ENCODE assay signal across 20 cellular contexts in genomic region chr9:84207443-84208032, GRCh38.
A peak's percentile ranks its signal among the peaks of the same experiment; 100 is the strongest.
DNase-seq lines count a peak whose midpoint lies in the region; ATAC-seq and TF ChIP-seq lines count a peak whose summit lies in the region.
"Had no signal": no experiment of that assay in that cellular context is flagged by ENCODE, and none has a peak within 500 bp of the region (broad histone marks: within the 10 kb centered on the region; RNA-seq: fewer than 3 reads in every experiment).

No MANE protein-coding gene starts in this region.

- peak; percentile 42; the same call in 1 of the 2 replicates for ATAC-seq in IMR-90 (ENCODE audit: low read depth)
- ATAC-seq: stimulated activated effector memory CD8-positive, alpha-beta T cell treated with anti-CD3 and anti-CD28 coated beads, Interleukin-12 subunit alpha, Interleukin-12 subunit beta, amount 100 ng/mL, for 72 hours had no signal

- no peaks in the 10 kb centered on the region for H3K9me3 Mint-ChIP-seq in osteocyte (ENCODE audit: unreplicated experiment)
- H3K9me3 Mint-ChIP-seq: dendritic cell treated with granulocyte-macrophage colony-stimulating factor and Interleukin-4, amounts not matched to agents 40 ng/mL and 50 ng/mL, for 4 days; stimulated activated effector memory CD8-positive, alpha-beta T cell treated with anti-CD3 and anti-CD28 coated beads, Interleukin-12 subunit alpha, Interleukin-12 subunit beta, amount 100 ng/mL, for 72 hours had no signal

- H4K8ac ChIP-seq in IMR-90 (ENCODE audit: low read depth in 2 of 2, low read length in 2 of 2), result no peak overlapping the region

- peak overlapping the region; percentile 29; the same call in 1 of the 2 replicates for H3K4me2 ChIP-seq in IMR-90 (ENCODE audit: low read depth, low read length)
- H3K4me2 ChIP-seq: hepatocyte had no signal

- H3K27me3 ChIP-seq in IMR-90 (ENCODE audit: control insufficient read depth, insufficient read depth, low read length), result peaks cover 3% of the 10 kb centered on the region; the same call in 1 of the 2 replicates
- no peaks in the 10 kb centered on the region for H3K27me3 ChIP-seq in thyroid gland
- H3K27me3 ChIP-seq: esophagus squamous epithelium, hepatocyte, MG63 had no signal

- 10% methylated on average over 2 of the region's 9 CpGs; no CpG with 5 or more reads in 1 of the 2 experiments for WGBS in IMR-90 (ENCODE audit: extremely low coverage in 2 of 2, insufficient read length in 1 of 2), 2 experiments
- WGBS in thyroid gland, 2 donors, result 62 to 72% methylated on average over 9 of the region's 9 CpGs

- TF ChIP-seq CTCF in IMR-90 (conservative IDR thresholded peaks at IDR 0.05; ENCODE audit: low read depth, low read length), result no peak
- no peak for TF ChIP-seq CTCF in thyroid gland (IDR thresholded peaks at IDR 0.05)
- TF ChIP-seq CTCF in osteocyte (IDR thresholded peaks at IDR 0.05), result no peak

- no TSS peak for BruUV-seq in IMR-90 (replicated peaks; lab: Mats Ljungman, UMichigan)

- H3K27ac ChIP-seq in IMR-90 (ENCODE audit: insufficient read depth, low read length) (no peak overlapping the region; the same call in 1 of the 2 replicates), thyroid gland (no peak overlapping the region)
- H3K27ac ChIP-seq: esophagus squamous epithelium, hepatocyte, parathyroid adenoma had no signal

- no peaks in the 10 kb centered on the region for H3K9me3 ChIP-seq in IMR-90 (ENCODE audit: control insufficient read depth, insufficient read depth, low read length)
- no peaks in the 10 kb centered on the region for H3K9me3 ChIP-seq in thyroid gland
- H3K9me3 ChIP-seq: esophagus squamous epithelium, MG63 had no signal

- no peak overlapping the region; the same call in 1 of the 2 replicates for H3K18ac ChIP-seq in IMR-90 (ENCODE audit: low read depth, low read length)

- DNase-seq in AG08395 (ENCODE audit: low spot score), result peak; percentile 32
- DNase-seq in IMR-90, result no peak
- DNase-seq in dermis blood vessel endothelial cell, result peak; percentile 62
- DNase-seq in lung microvascular endothelial cell (ENCODE audit: low read depth in 2 of 2), result peak; percentile 39 to 68
- DNase-seq in NCI-H2227 (lab: John Stamatoyannopoulos, UW; ENCODE audit: unreplicated experiment), result no peak
- DNase-seq in thyroid gland, result no peak
- DNase-seq in NCI-H345 treated with DMSO at 0.1 percent for 48 hours (lab: John Stamatoyannopoulos, UW; ENCODE audit: unreplicated experiment), result no peak
- no peak for DNase-seq in osteocyte (ENCODE audit: extremely low spot score, unreplicated experiment)
- DNase-seq: ACHN; activated CD4-positive, alpha-beta T cell treated with anti-CD3 and anti-CD28 coated beads, Interleukin-2, amount 50 U/mL, for 48 hours; activated naive CD4-positive, alpha-beta T cell treated with anti-CD3 and anti-CD28 coated beads, Interleukin-2, amount 50 U/mL, for 16 hours; activated T-cell treated with anti-CD3 and anti-CD28 coated beads, Interleukin-2, amount 50 U/mL, for 1 hour; esophagus squamous epithelium; MG63; NCI-H2029; NCI-H748 treated with DMSO at 0.1 percent for 48 hours had no signal

- no peaks in the 10 kb centered on the region for H3K79me1 ChIP-seq in IMR-90 (ENCODE audit: low read depth in 1 of 2, low read length in 2 of 2)

- H3K27me3 Mint-ChIP-seq in osteocyte (ENCODE audit: unreplicated experiment), result peaks cover 18% of the 10 kb centered on the region
- H3K27me3 Mint-ChIP-seq: dendritic cell treated with granulocyte-macrophage colony-stimulating factor and Interleukin-4, amounts not matched to agents 40 ng/mL and 50 ng/mL, for 4 days had no signal

- H2AK9ac ChIP-seq in IMR-90 (replicated peaks; ENCODE audit: low read depth, low read length, poor library complexity), result no peak overlapping the region

- H4K20me1 ChIP-seq in IMR-90 (ENCODE audit: insufficient read depth, low read length), result no peaks in the 10 kb centered on the region

- no peak overlapping the region for H3K4me3 ChIP-seq in IMR-90 (ENCODE audit: insufficient read depth, low read depth, low read length)
- no peak overlapping the region for H3K4me3 ChIP-seq in thyroid gland (replicated peaks in 1 of 3)
- H3K4me3 ChIP-seq: hepatocyte, MG63 had no signal

- H4K5ac ChIP-seq in IMR-90 (ENCODE audit: low read depth, low read length), result no peak overlapping the region

- no peak overlapping the region for H2AK5ac ChIP-seq in IMR-90 (ENCODE audit: low read depth, low read length)

- H3K14ac ChIP-seq in IMR-90 (replicated peaks; ENCODE audit: low read depth, low read length), result no peak overlapping the region

- H3K9ac ChIP-seq in IMR-90 (ENCODE audit: low read depth, low read length), result no peak overlapping the region
- H3K9ac ChIP-seq: parathyroid adenoma had no signal

- no peak overlapping the region for H2BK120ac ChIP-seq in IMR-90 (ENCODE audit: low read depth, low read length)

- dilution Hi-C loops in IMR-90 (cut with HindIII; ENCODE audit: low sequenced_read_pairs, unreplicated experiment), result no loop called here

- CTCF ChIA-PET in IMR-90 (lab: Yijun Ruan, JAX), result interaction anchor here (0.6 kb wide), 1 partner anchor 14 kb away, joined by 3 read pairs; no protein-coding TSS in a partner anchor

- no peaks in the 10 kb centered on the region for H3K36me3 ChIP-seq in IMR-90 (ENCODE audit: control insufficient read depth, insufficient read depth, low read length)
- H3K36me3 ChIP-seq in thyroid gland, result no peaks in the 10 kb centered on the region
- H3K36me3 ChIP-seq: esophagus squamous epithelium, MG63 had no signal

- intact Hi-C loops in IMR-90 (cut with micrococcal nuclease), result loop anchor here (2.0 kb wide), 1 partner anchor 25 kb away; no protein-coding TSS in a partner anchor
- intact Hi-C loops in thyroid gland (cut with DNase I), result no loop called here

- TF ChIP-seq POLR2A in IMR-90 (IDR thresholded peaks at IDR 0.05; ENCODE audit: low read depth, low read length) (no peak), thyroid gland (IDR thresholded peaks at IDR 0.05) (no peak)

- H3K4me1 ChIP-seq in IMR-90 (ENCODE audit: control insufficient read depth, insufficient read depth, low read length) (no peaks in the 10 kb centered on the region), thyroid gland (peaks cover 0 to 4% of the 10 kb centered on the region in 2 donors)
- H3K4me1 ChIP-seq: esophagus squamous epithelium, parathyroid adenoma had no signal

- no peak overlapping the region for H3K4me3 Mint-ChIP-seq in osteocyte (ENCODE audit: unreplicated experiment)
- H3K4me3 Mint-ChIP-seq: dendritic cell treated with granulocyte-macrophage colony-stimulating factor and Interleukin-4, amounts not matched to agents 40 ng/mL and 50 ng/mL, for 4 days; stimulated activated effector memory CD8-positive, alpha-beta T cell treated with anti-CD3 and anti-CD28 coated beads, Interleukin-12 subunit alpha, Interleukin-12 subunit beta, amount 100 ng/mL, for 72 hours had no signal

- H2BK15ac ChIP-seq in IMR-90 (ENCODE audit: low read depth, low read length), result no peak overlapping the region

- H3K27ac Mint-ChIP-seq in osteocyte (ENCODE audit: unreplicated experiment), result no peak overlapping the region
- H3K27ac Mint-ChIP-seq: dendritic cell treated with granulocyte-macrophage colony-stimulating factor and Interleukin-4, amounts not matched to agents 40 ng/mL and 50 ng/mL, for 4 days; stimulated activated effector memory CD8-positive, alpha-beta T cell treated with anti-CD3 and anti-CD28 coated beads, Interleukin-12 subunit alpha, Interleukin-12 subunit beta, amount 100 ng/mL, for 72 hours had no signal

- H3K23ac ChIP-seq in IMR-90 (ENCODE audit: low read depth, low read length), result no peak overlapping the region

- no peaks in the 10 kb centered on the region for H3K36me3 Mint-ChIP-seq in osteocyte (ENCODE audit: unreplicated experiment)
- H3K36me3 Mint-ChIP-seq: stimulated activated effector memory CD8-positive, alpha-beta T cell treated with anti-CD3 and anti-CD28 coated beads, Interleukin-12 subunit alpha, Interleukin-12 subunit beta, amount 100 ng/mL, for 72 hours had no signal

- H2AFZ ChIP-seq in IMR-90 (replicated peaks; ENCODE audit: low read length, poor library complexity), result no peak overlapping the region
- H2AFZ ChIP-seq: hepatocyte, parathyroid adenoma had no signal

- in situ Hi-C loops in IMR-90 (cut with MboI; ENCODE audit: low sequenced_read_pairs), result no loop called here

- H4K91ac ChIP-seq in IMR-90 (ENCODE audit: insufficient read depth, low read depth, low read length), result no peak overlapping the region

- H3K9me1 ChIP-seq in IMR-90 (ENCODE audit: insufficient read depth, low read length), result no peaks in the 10 kb centered on the region

- no peak overlapping the region for H2BK20ac ChIP-seq in IMR-90 (ENCODE audit: low read depth, low read length)

- no peaks in the 10 kb centered on the region for H3K4me1 Mint-ChIP-seq in osteocyte (ENCODE audit: unreplicated experiment)
- H3K4me1 Mint-ChIP-seq: stimulated activated effector memory CD8-positive, alpha-beta T cell treated with anti-CD3 and anti-CD28 coated beads, Interleukin-12 subunit alpha, Interleukin-12 subunit beta, amount 100 ng/mL, for 72 hours had no signal

- H3K4ac ChIP-seq in IMR-90 (ENCODE audit: low read depth, low read length), result no peak overlapping the region

- POLR2A ChIA-PET in IMR-90 (lab: Charles Lee; ENCODE audit: unreplicated experiment), result no interaction called here

- no peak for TF ChIP-seq RAD21 in IMR-90 (IDR thresholded peaks at IDR 0.05; ENCODE audit: low read length)

- H3K56ac ChIP-seq in IMR-90 (ENCODE audit: extremely low read depth, insufficient read depth, low read length), result no peak overlapping the region

- no peak overlapping the region for H2BK5ac ChIP-seq in IMR-90 (ENCODE audit: low read depth, low read length, poor library complexity, severe bottlenecking)

TF ChIP-seq in IMR-90, 13 proteins besides CTCF, POLR2A, EP300 and RAD21:
- TF ChIP-seq, protein P1, sequence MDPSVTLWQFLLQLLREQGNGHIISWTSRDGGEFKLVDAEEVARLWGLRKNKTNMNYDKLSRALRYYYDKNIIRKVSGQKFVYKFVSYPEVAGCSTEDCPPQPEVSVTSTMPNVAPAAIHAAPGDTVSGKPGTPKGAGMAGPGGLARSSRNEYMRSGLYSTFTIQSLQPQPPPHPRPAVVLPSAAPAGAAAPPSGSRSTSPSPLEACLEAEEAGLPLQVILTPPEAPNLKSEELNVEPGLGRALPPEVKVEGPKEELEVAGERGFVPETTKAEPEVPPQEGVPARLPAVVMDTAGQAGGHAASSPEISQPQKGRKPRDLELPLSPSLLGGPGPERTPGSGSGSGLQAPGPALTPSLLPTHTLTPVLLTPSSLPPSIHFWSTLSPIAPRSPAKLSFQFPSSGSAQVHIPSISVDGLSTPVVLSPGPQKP (IDR thresholded peaks at IDR 0.05; ENCODE audit: borderline replicate concordance, low read depth, low read length), result no peak
- TF ChIP-seq SMC3 (IDR thresholded peaks at IDR 0.05; ENCODE audit: low read depth, low read length) (no peak), MXI1 (IDR thresholded peaks at IDR 0.05; ENCODE audit: borderline replicate concordance, low read depth, low read length) (no peak), BHLHE40 (IDR thresholded peaks at IDR 0.05; ENCODE audit: low read depth, low read length) (no peak), MAFK (IDR thresholded peaks at IDR 0.05; ENCODE audit: low read depth, low read length) (no peak), CEBPB (IDR thresholded peaks at IDR 0.05; ENCODE audit: low read depth, low read length) (no peak), CHD1 (IDR thresholded peaks at IDR 0.05; ENCODE audit: low read depth, low read length) (no peak)
TF ChIP-seq in IMR-90: peak in this region for 0.

Comparison
In these comparisons a context has a peak if more than half of its experiments do, and no peak if none do; other contexts are left out.
1. DNase-seq: peak in AG08395 (single experiment), dermis blood vessel endothelial cell (single experiment) and lung microvascular endothelial cell (2 of 2); none in IMR-90 (single experiment), NCI-H2227 (single experiment), thyroid gland (0 of 2), NCI-H345 treated with DMSO at 0.1 percent for 48 hours (single experiment) and osteocyte (single experiment).